In genomic region chr14:71322660-71323250, GRCh38 we compare ENCODE assay signal across 1 cellular context.
TF ChIP-seq lines count a peak whose summit lies in the region.

No MANE protein-coding gene starts in this region.

TF ChIP-seq in H1, 55 proteins besides CTCF, POLR2A, EP300 and RAD21:
- TF ChIP-seq KDM4A (IDR thresholded peaks at IDR 0.05; ENCODE audit: low read depth, low read length, severe bottlenecking): no peak
